In the genomic region with DNA sequence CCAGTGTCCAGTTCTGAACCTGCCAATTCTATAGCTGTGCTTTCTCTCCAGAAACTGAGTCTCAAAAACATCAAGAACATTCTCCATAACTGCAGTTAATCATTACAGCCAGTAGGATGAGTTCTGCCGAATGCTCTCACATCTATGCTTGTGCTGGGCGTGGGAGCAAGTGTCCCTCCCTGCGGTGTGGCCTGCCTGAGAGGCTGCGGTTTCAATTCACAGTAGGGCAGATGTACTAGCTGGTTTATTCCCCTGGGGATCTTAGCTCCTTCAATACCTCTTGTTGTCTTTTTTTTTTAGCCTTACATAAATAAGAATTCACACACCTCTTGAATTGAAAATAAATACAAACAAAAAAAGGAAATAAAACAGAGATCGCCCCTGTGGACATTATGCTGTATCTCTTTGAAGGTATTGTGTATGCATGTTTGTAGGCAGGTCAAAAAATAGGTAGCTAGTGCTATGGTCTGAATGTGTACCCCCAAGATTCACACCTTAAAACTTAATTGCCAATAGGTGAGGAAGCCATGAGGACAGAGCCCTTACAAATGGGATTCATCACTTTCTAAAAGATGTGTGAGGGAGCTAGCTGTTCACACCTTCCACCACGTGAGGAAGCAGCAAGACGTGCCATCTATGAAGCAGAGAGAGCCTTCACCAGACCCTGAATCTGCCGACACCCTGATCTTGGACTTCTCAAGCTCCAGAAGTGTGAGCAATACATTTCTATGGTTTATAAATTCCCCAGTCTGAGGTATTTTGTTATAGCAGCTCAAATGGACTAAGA, we compare ENCODE assay signal across 12 cellular contexts.
DNase-seq lines count a peak whose midpoint lies in the region; ATAC-seq, FAIRE-seq and TF ChIP-seq lines count a peak whose summit lies in the region.
"Had no signal": no experiment of that assay in that cellular context is flagged by ENCODE, and none has a peak within 500 bp of the region (broad histone marks: within the 10 kb centered on the region; RNA-seq: fewer than 3 reads in every experiment).

No MANE protein-coding gene starts in this region.

- no peak overlapping the region for H3K27ac Mint-ChIP-seq in CD8-positive, alpha-beta memory T cell
- no peak overlapping the region for H3K27ac Mint-ChIP-seq in T-helper 17 cell

- H3K36me3 ChIP-seq in CD8-positive, alpha-beta memory T cell (ENCODE audit: insufficient read depth, low read length) = no peaks in the 10 kb centered on the region

- no peak overlapping the region for H3K27ac ChIP-seq in CD8-positive, alpha-beta memory T cell (ENCODE audit: low read depth, low read length)
- H3K27ac ChIP-seq: KMS-11, VCaP had no signal

- no peak overlapping the region for H3K4me3 ChIP-seq in CD8-positive, alpha-beta memory T cell (ENCODE audit: low read length)

- POLR2A ChIA-PET in CD8-positive, alpha-beta memory T cell (lab: Charles Lee) = no interaction called here

- H3K9me3 Mint-ChIP-seq in CD8-positive, alpha-beta memory T cell = no peaks in the 10 kb centered on the region
- H3K9me3 Mint-ChIP-seq: central memory CD8-positive, alpha-beta T cell had no signal

- H3K36me3 Mint-ChIP-seq in CD8-positive, alpha-beta memory T cell = no peaks in the 10 kb centered on the region
- no peaks in the 10 kb centered on the region for H3K36me3 Mint-ChIP-seq in T-helper 17 cell (ENCODE audit: low read depth)

- TF ChIP-seq POLR2A in GM12892 (IDR thresholded peaks at IDR 0.05; ENCODE audit: low read depth, low read length) = no peak
- TF ChIP-seq POLR2A in erythroblast (IDR thresholded peaks at IDR 0.05; ENCODE audit: low read length) = no peak

- ATAC-seq in GM21423 (IDR thresholded peaks at IDR 0.05; ENCODE audit: unreplicated experiment) (peak; percentile 88), HG03432 (IDR thresholded peaks at IDR 0.05; ENCODE audit: unreplicated experiment) (peak; percentile 89), T-helper 17 cell (no peak)

- peak; percentile 53 for FAIRE-seq in GM12892 (lab: Jason Lieb, UNC)
- FAIRE-seq: keratinocyte had no signal

- peaks cover 25 to 29% (median 29%) of the 10 kb centered on the region in 3 donors for H3K4me1 Mint-ChIP-seq in CD8-positive, alpha-beta memory T cell
- peaks cover 2% of the 10 kb centered on the region for H3K4me1 Mint-ChIP-seq in T-helper 17 cell

- H3K4me1 ChIP-seq in CD8-positive, alpha-beta memory T cell (ENCODE audit: insufficient read depth, low read length) = peaks cover 4% of the 10 kb centered on the region

- CTCF ChIA-PET in CD8-positive, alpha-beta memory T cell (lab: Charles Lee) = interaction anchor here (0.8 kb wide), 1 partner anchor 77 kb away, joined by 3 read pairs; no protein-coding TSS in a partner anchor

- DNase-seq in GM12892 (ENCODE audit: insufficient read length) (peak; percentile 49), erythroblast (lab: John Stamatoyannopoulos, UW) (peak; percentile 44 to 45), GF-D8 (lab: John Stamatoyannopoulos, UW) (no peak), T-helper 17 cell (no peak), NCI-H1694 (lab: John Stamatoyannopoulos, UW) (no peak)
- no peak for DNase-seq in CD8-positive, alpha-beta memory T cell

- no peaks in the 10 kb centered on the region for H3K27me3 ChIP-seq in CD8-positive, alpha-beta memory T cell (ENCODE audit: insufficient read depth, low read length, poor library complexity, severe bottlenecking)

- H3K4me3 Mint-ChIP-seq in CD8-positive, alpha-beta memory T cell = peak overlapping the region in 1 of 7 donors; percentile 59
- H3K4me3 Mint-ChIP-seq in T-helper 17 cell = no peak overlapping the region
- H3K4me3 Mint-ChIP-seq: central memory CD8-positive, alpha-beta T cell had no signal

- H3K9me3 ChIP-seq in CD8-positive, alpha-beta memory T cell (ENCODE audit: low read length) = no peaks in the 10 kb centered on the region
- no peaks in the 10 kb centered on the region for H3K9me3 ChIP-seq in T-helper 17 cell (ENCODE audit: control insufficient read depth, low read length, poor library complexity, severe bottlenecking)

- H3K27me3 Mint-ChIP-seq in CD8-positive, alpha-beta memory T cell = peaks cover 2 to 4% of the 10 kb centered on the region in 2 donors
- no peaks in the 10 kb centered on the region for H3K27me3 Mint-ChIP-seq in T-helper 17 cell
- H3K27me3 Mint-ChIP-seq: central memory CD8-positive, alpha-beta T cell had no signal

Comparison
In these comparisons a context has a peak if more than half of its experiments do, and no peak if none do; other contexts are left out.
1. DNase-seq: peak in GM12892 (single experiment) and erythroblast (2 of 2); none in CD8-positive, alpha-beta memory T cell (0 of 5), GF-D8 (single experiment), T-helper 17 cell (0 of 3) and NCI-H1694 (single experiment).